9 cellular contexts compared by ENCODE assay signal in genomic region chr3:11288786-11289637, GRCh38. TPM values are rescaled to one million over a fixed set of nuclear protein-coding genes. Genes with fewer than 3 reads are reported as not detected.
DNase-seq lines count a peak whose midpoint lies in the region; ATAC-seq, FAIRE-seq and TF ChIP-seq lines count a peak whose summit lies in the region.
"Had no signal": no experiment of that assay in that cellular context is flagged by ENCODE, and none has a peak within 500 bp of the region (broad histone marks: within the 10 kb centered on the region; RNA-seq: fewer than 3 reads in every experiment).

No MANE protein-coding gene starts in this region.

- TF ChIP-seq CTCF in MCF 10A (IDR thresholded peaks at IDR 0.05; ENCODE audit: unreplicated experiment), result no peak

- intact Hi-C loops in MCF 10A (cut with micrococcal nuclease), result loop anchor here (1.0 to 2.0 kb wide), 4 partner anchors 17 to 134 kb away; partner anchors contain the start of genes ATG7 and HRH1

- H3K36me3 Mint-ChIP-seq in MCF 10A (ENCODE audit: insufficient read depth, unreplicated experiment) (peaks cover 31% of the 10 kb centered on the region), memory B cell (peaks cover 5% of the 10 kb centered on the region)

- H3K4me3 Mint-ChIP-seq in MCF 10A (ENCODE audit: unreplicated experiment) (peak overlapping the region; percentile 40), memory B cell (peak overlapping the region; percentile 78)

- H3K27me3 Mint-ChIP-seq in MCF 10A (ENCODE audit: insufficient read depth, unreplicated experiment) (no peaks in the 10 kb centered on the region), memory B cell (no peaks in the 10 kb centered on the region)

- H3K4me1 Mint-ChIP-seq in MCF 10A (ENCODE audit: insufficient read depth, unreplicated experiment) (peaks cover 39% of the 10 kb centered on the region), memory B cell (peaks cover 42% of the 10 kb centered on the region)

- TSS peak; percentile 93 for BruUV-seq in MCF 10A (replicated peaks; lab: Mats Ljungman, UMichigan)

- CTCF ChIA-PET in MCF 10A (lab: Yijun Ruan, JAX), result interaction anchor here (0.7 to 2.8 kb wide), 11 partner anchors 16 to 229 kb away, joined by 3 to 16 read pairs (median 4); no protein-coding TSS in a partner anchor

- H3K27ac Mint-ChIP-seq in MCF 10A (ENCODE audit: low read depth, unreplicated experiment), result peak overlapping the region; percentile 89
- H3K27ac Mint-ChIP-seq in memory B cell, result peak overlapping the region; percentile 98

- POLR2A ChIA-PET in MCF 10A (lab: Yijun Ruan, JAX), result interaction anchor here (0.5 to 5.2 kb wide), 18 partner anchors 11 to 1220 kb away, joined by 3 to 82 read pairs (median 4); partner anchors contain the start of gene ATG7

- FAIRE-seq in GM18507 (lab: Jason Lieb, UNC), result peak; percentile 82
- FAIRE-seq: colon had no signal

- H3K9me3 Mint-ChIP-seq in MCF 10A (ENCODE audit: unreplicated experiment), result no peaks in the 10 kb centered on the region
- H3K9me3 Mint-ChIP-seq in memory B cell, result no peaks in the 10 kb centered on the region

- no peak for DNase-seq in GM18507 (ENCODE audit: extremely low spot score, insufficient read length, low read depth)
- DNase-seq in NOMO-1 (lab: John Stamatoyannopoulos, UW; ENCODE audit: unreplicated experiment in 2 of 2), result peak; percentile 70 to 95
- DNase-seq in MCF 10A (ENCODE audit: unreplicated experiment), result peak; percentile 93
- peak in 1 of 2 donors; percentile 60 for DNase-seq in memory B cell (ENCODE audit: low spot score in 2 of 2)
- DNase-seq in 8988T, result no peak
- no peak for DNase-seq in RPMI8226
- DNase-seq in activated gamma-delta T cell treated with Interleukin-2 at 50 U/mL for 16 hours, result no peak

- ATAC-seq in HG02642 (IDR thresholded peaks at IDR 0.05; ENCODE audit: poor library complexity, unreplicated experiment) (peak; percentile 59), memory B cell (ENCODE audit: low read depth) (peak; percentile 92)

RNA-seq across cellular contexts. Expression of gene ATG7, which starts 16.8 kb away (rescaled TPM):
- total RNA-seq in MCF 10A (2022), result 52.3 and 54.0 TPM in 2 replicates

Comparison
In these comparisons a context has a peak if more than half of its experiments do, and no peak if none do; other contexts are left out.
1. DNase-seq: peak in NOMO-1 (2 of 2) and MCF 10A (single experiment); none in GM18507 (single experiment), 8988T (single experiment), RPMI8226 (single experiment) and activated gamma-delta T cell treated with Interleukin-2 at 50 U/mL for 16 hours (single experiment).